Comparison of ENCODE assay signal across 8 cellular contexts in the genomic region with DNA sequence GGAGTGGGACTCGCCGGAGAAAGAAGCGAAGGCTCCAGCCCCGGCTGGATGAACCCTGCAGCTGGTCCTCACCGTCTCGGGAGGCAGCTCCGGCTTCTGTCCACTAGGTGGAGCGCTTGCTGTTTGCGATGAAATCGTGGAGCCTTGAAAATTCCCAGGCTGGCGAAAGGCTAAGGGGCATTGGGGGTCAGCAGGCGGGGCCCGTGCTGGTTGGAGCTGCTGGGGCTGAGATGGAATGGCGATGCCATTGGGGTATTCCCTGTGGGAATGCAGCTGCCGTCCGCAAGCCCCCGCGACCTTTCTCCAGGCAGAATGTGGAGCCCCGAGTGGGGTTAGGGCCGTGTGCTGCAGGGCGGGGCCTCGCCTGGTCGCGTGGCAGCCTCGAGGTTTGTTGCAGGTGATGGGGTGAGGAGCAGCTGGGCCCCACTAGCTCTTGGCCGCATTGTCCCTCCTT.
DNase-seq lines count a peak whose midpoint lies in the region; ATAC-seq, FAIRE-seq and TF ChIP-seq lines count a peak whose summit lies in the region.

No MANE protein-coding gene starts in this region.

- H3K27me3 Mint-ChIP-seq in T-cell: no peaks in the 10 kb centered on the region

- peak; percentile 38 for DNase-seq in M059J (ENCODE audit: low read depth)
- DNase-seq in T-cell: peak in 28 of 34 experiments; percentile 8 to 70 (median 44)
- peak in 43 of 56 donors; percentile 8 to 83 (median 51) for DNase-seq in amygdala (lab: John Stamatoyannopoulos, UW)
- peak; percentile 74 to 91 (median 90) for DNase-seq in right cardiac atrium
- DNase-seq in sigmoid colon: peak; percentile 80

- H3K36me3 ChIP-seq in sigmoid colon: no peaks in the 10 kb centered on the region

- 20% methylated on average over 26 of the region's 26 CpGs for WGBS in right cardiac atrium
- 13 to 32% methylated on average over 26 of the region's 26 CpGs for WGBS in sigmoid colon, 2 donors

- no peak for TF ChIP-seq POLR2A in sigmoid colon (IDR thresholded peaks at IDR 0.05)

- TF ChIP-seq EP300 in sigmoid colon (IDR thresholded peaks at IDR 0.05): no peak

- peak in 2 of 4 experiments; percentile 55 to 73 for ATAC-seq in T-cell (replicated peaks in 1 of 4)
- ATAC-seq in right cardiac atrium: peak; percentile 62 to 67
- no peak for ATAC-seq in GM21360 (IDR thresholded peaks at IDR 0.05; ENCODE audit: unreplicated experiment)
- ATAC-seq in HG03108 (IDR thresholded peaks at IDR 0.05; ENCODE audit: unreplicated experiment): no peak

- intact Hi-C loops in right cardiac atrium (cut with DNase I): no loop called here
- intact Hi-C loops in sigmoid colon (cut with DNase I): no loop called here

- no peak overlapping the region for H3K4me3 Mint-ChIP-seq in T-cell

- peak; percentile 27 for FAIRE-seq in G401.6 (lab: Jason Lieb, UNC)

- H3K27ac Mint-ChIP-seq in T-cell: no peak overlapping the region

- peaks cover 8 to 13% (median 8%) of the 10 kb centered on the region in 3 donors for H3K4me1 Mint-ChIP-seq in T-cell

- H3K9me3 ChIP-seq in right cardiac atrium (ENCODE audit: control insufficient read depth, low read length) (no peaks in the 10 kb centered on the region), sigmoid colon (no peaks in the 10 kb centered on the region)

- H3K4me3 ChIP-seq in right cardiac atrium (ENCODE audit: low read length): no peak overlapping the region
- no peak overlapping the region for H3K4me3 ChIP-seq in sigmoid colon

- peaks cover 4% of the 10 kb centered on the region for H3K36me3 Mint-ChIP-seq in T-cell

- H3K27me3 ChIP-seq in right cardiac atrium (ENCODE audit: control insufficient read depth, insufficient read depth) (no peaks in the 10 kb centered on the region), sigmoid colon (peaks cover 0 to 26% (median 0%) of the 10 kb centered on the region in 3 donors)

- CTCF ChIA-PET in T-cell (lab: Charles Lee): interaction anchor here in 1 of 2 donors (0.6 kb wide), 1 partner anchor 19 kb away, joined by 4 read pairs; no protein-coding TSS in a partner anchor

- peak; percentile 60 to 95 (median 84) for TF ChIP-seq CTCF in sigmoid colon (IDR thresholded peaks at IDR 0.05)

- H3K9me3 Mint-ChIP-seq in T-cell: no peaks in the 10 kb centered on the region

- POLR2A ChIA-PET in T-cell (lab: Charles Lee): no interaction called here

- no peak overlapping the region for H3K27ac ChIP-seq in right cardiac atrium (ENCODE audit: low read length)
- H3K27ac ChIP-seq in sigmoid colon: no peak overlapping the region

- H3K4me1 ChIP-seq in right cardiac atrium (ENCODE audit: control insufficient read depth, insufficient read depth, low read length): peaks cover 3% of the 10 kb centered on the region
- peaks cover 0 to 9% (median 4%) of the 10 kb centered on the region in 4 donors for H3K4me1 ChIP-seq in sigmoid colon

Comparison
In these comparisons a context has a peak if more than half of its experiments do, and no peak if none do; other contexts are left out.
1. DNase-seq: peak in every context shown above with its lines; median percentile 90 in right cardiac atrium; 80 in sigmoid colon; 51 in amygdala; 44 in T-cell; 38 in M059J.
2. ATAC-seq: peak in right cardiac atrium (2 of 2); none in GM21360 (single experiment) and HG03108 (single experiment).